ENCODE assay signal across 12 cellular contexts in the genomic region with DNA sequence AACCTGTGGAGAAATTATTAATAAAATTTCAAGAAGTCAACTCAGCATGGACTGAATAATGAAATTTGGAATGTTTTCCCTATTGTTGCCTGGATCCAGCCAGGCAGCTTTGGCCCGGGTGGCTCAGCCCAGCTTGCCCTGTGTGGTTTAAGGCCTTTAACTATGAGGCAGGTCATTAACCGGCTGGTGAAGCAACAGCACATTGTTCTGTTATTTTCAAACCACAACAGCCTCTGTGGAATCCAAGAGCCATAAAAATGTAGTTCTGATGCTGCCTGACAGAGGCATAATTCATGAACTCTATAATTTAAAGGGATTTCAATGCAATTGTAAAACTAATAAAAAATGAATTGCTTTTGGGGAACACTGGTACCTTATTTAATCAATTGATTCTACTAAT.
DNase-seq lines count a peak whose midpoint lies in the region; ATAC-seq and TF ChIP-seq lines count a peak whose summit lies in the region.
"Had no signal": no experiment of that assay in that cellular context is flagged by ENCODE, and none has a peak within 500 bp of the region (broad histone marks: within the 10 kb centered on the region; RNA-seq: fewer than 3 reads in every experiment).

No MANE protein-coding gene starts in this region.

- H3K79me2 ChIP-seq in parathyroid adenoma, result no peaks in the 10 kb centered on the region

- DNase-seq in EL (peak; percentile 57), NCI-H526 (lab: John Stamatoyannopoulos, UW) (peak; percentile 36 to 73), fibroblast of gingiva (ENCODE audit: low read depth) (peak; percentile 69), endothelial cell (ENCODE audit: low spot score) (no peak), COLO829 (ENCODE audit: low spot score) (no peak)
- DNase-seq: activated CD8-positive, alpha-beta T cell treated with anti-CD3 and anti-CD28 coated beads for 36 hours; adrenal gland; left lung had no signal

- H3K9me3 Mint-ChIP-seq in endothelial cell (ENCODE audit: unreplicated experiment), result no peaks in the 10 kb centered on the region
- H3K9me3 Mint-ChIP-seq: activated CD8-positive, alpha-beta T cell treated with anti-CD3 and anti-CD28 coated beads for 36 hours had no signal

- H3K4me2 ChIP-seq in parathyroid adenoma (ENCODE audit: low read length), result peak overlapping the region; percentile 60

- H3K4me1 Mint-ChIP-seq in endothelial cell (ENCODE audit: unreplicated experiment), result peaks cover 15% of the 10 kb centered on the region

- H3K9me3 ChIP-seq in parathyroid adenoma (ENCODE audit: control insufficient read depth, low read length), result no peaks in the 10 kb centered on the region
- H3K9me3 ChIP-seq: adrenal gland, left lung, vagina had no signal

- no peak overlapping the region for H3K9ac ChIP-seq in parathyroid adenoma

- no peak overlapping the region for H3K4me3 ChIP-seq in parathyroid adenoma (ENCODE audit: low read depth, low read length)
- H3K4me3 ChIP-seq: adrenal gland, left lung, vagina had no signal

- H2AFZ ChIP-seq in parathyroid adenoma, result no peak overlapping the region

- no peak overlapping the region for H3K27ac Mint-ChIP-seq in endothelial cell (ENCODE audit: unreplicated experiment)
- H3K27ac Mint-ChIP-seq: activated CD8-positive, alpha-beta T cell treated with anti-CD3 and anti-CD28 coated beads for 36 hours had no signal

- no peak for ATAC-seq in GM18511 (IDR thresholded peaks at IDR 0.05; ENCODE audit: unreplicated experiment)
- ATAC-seq in activated CD4-positive, CD25-positive, alpha-beta regulatory T cell treated with anti-CD3 and anti-CD28 coated beads, Interleukin-2, amount 50 U/mL, for 24 hours, result no peak
- ATAC-seq: activated CD8-positive, alpha-beta T cell treated with anti-CD3 and anti-CD28 coated beads for 36 hours; left lung had no signal

- no peaks in the 10 kb centered on the region for H3K27me3 ChIP-seq in parathyroid adenoma (ENCODE audit: control insufficient read depth, insufficient read depth, low read length)
- H3K27me3 ChIP-seq: adrenal gland, vagina had no signal

- no peaks in the 10 kb centered on the region for H3K36me3 ChIP-seq in parathyroid adenoma (ENCODE audit: control insufficient read depth, insufficient read depth, low read length)
- H3K36me3 ChIP-seq: adrenal gland, left lung, vagina had no signal

- H3K36me3 Mint-ChIP-seq in endothelial cell (ENCODE audit: low read depth, unreplicated experiment), result no peaks in the 10 kb centered on the region

- no peak overlapping the region for H3K27ac ChIP-seq in parathyroid adenoma
- H3K27ac ChIP-seq: adrenal gland, left lung, vagina had no signal

- no peak overlapping the region for H3K4me3 Mint-ChIP-seq in endothelial cell (ENCODE audit: unreplicated experiment)
- H3K4me3 Mint-ChIP-seq: activated CD8-positive, alpha-beta T cell treated with anti-CD3 and anti-CD28 coated beads for 36 hours had no signal

- peaks cover 4% of the 10 kb centered on the region for H3K4me1 ChIP-seq in parathyroid adenoma
- H3K4me1 ChIP-seq: adrenal gland, left lung, vagina had no signal

- no peaks in the 10 kb centered on the region for H3K27me3 Mint-ChIP-seq in endothelial cell (ENCODE audit: unreplicated experiment)

- no peak for TF ChIP-seq CTCF in parathyroid adenoma (IDR thresholded peaks at IDR 0.05)
- TF ChIP-seq CTCF in endothelial cell (IDR thresholded peaks at IDR 0.05; ENCODE audit: unreplicated experiment), result no peak

Comparison
In these comparisons a context has a peak if more than half of its experiments do, and no peak if none do; other contexts are left out.
1. DNase-seq: peak in EL (single experiment), NCI-H526 (2 of 2) and fibroblast of gingiva (single experiment); none in endothelial cell (single experiment) and COLO829 (single experiment).